ENCODE assay signal across 16 cellular contexts in genomic region chr15:84926491-84927220, GRCh38. TPM values are rescaled to one million over a fixed set of nuclear protein-coding genes. Genes with fewer than 3 reads are reported as not detected.
A peak's percentile ranks its signal among the peaks of the same experiment; 100 is the strongest.
DNase-seq lines count a peak whose midpoint lies in the region; ATAC-seq and TF ChIP-seq lines count a peak whose summit lies in the region.
"Had no signal": no experiment of that assay in that cellular context is flagged by ENCODE, and none has a peak within 500 bp of the region (broad histone marks: within the 10 kb centered on the region; RNA-seq: fewer than 3 reads in every experiment).

No MANE protein-coding gene starts in this region.

- H2BK5ac ChIP-seq in trophoblast cell (ENCODE audit: low read depth, low read length, poor library complexity), result no peak overlapping the region

- DNase-seq in trophoblast cell (peak; percentile 32 to 62), thoracic aorta (ENCODE audit: low spot score) (no peak), endothelial cell (ENCODE audit: low spot score) (no peak), NCI-H1417 treated with DMSO at 0.1 percent for 48 hours (lab: John Stamatoyannopoulos, UW) (no peak), D341Med (ENCODE audit: low spot score) (no peak), NCI-H510A (lab: John Stamatoyannopoulos, UW) (no peak)
- DNase-seq: ACHN; CD4-positive, CD25-positive, alpha-beta regulatory T cell; DND-41; GF-D8; GOT3; NCI-H2107; Right ventricle myocardium superior had no signal

- WGBS in trophoblast cell (ENCODE audit: extremely low coverage, insufficient coverage, insufficient read length), result no CpG with 5 or more reads among the region's 3 CpGs

- H4K8ac ChIP-seq in trophoblast cell (ENCODE audit: low read depth, low read length), result no peak overlapping the region

- H3K4me3 Mint-ChIP-seq in brain (no peak overlapping the region), endothelial cell (ENCODE audit: unreplicated experiment) (no peak overlapping the region)
- H3K4me3 Mint-ChIP-seq: CD4-positive, CD25-positive, alpha-beta regulatory T cell had no signal

- H2AK5ac ChIP-seq in trophoblast cell (ENCODE audit: low read length), result no peak overlapping the region

- H3K4ac ChIP-seq in trophoblast cell (ENCODE audit: low read depth, low read length), result no peak overlapping the region

- H3K23ac ChIP-seq in trophoblast cell (ENCODE audit: low read length), result no peak overlapping the region

- no peak overlapping the region for H2BK120ac ChIP-seq in trophoblast cell (ENCODE audit: insufficient read depth, low read length, poor library complexity)

- H3K27ac ChIP-seq in OCI-LY3 (ENCODE audit: low read length), result no peak overlapping the region
- H3K27ac ChIP-seq in trophoblast cell (ENCODE audit: low read depth, low read length), result no peak overlapping the region
- peak overlapping the region; percentile 83 to 84 for H3K27ac ChIP-seq in thoracic aorta

- H3K27ac Mint-ChIP-seq in brain (peak overlapping the region in 4 of 5 experiments; percentile 28 to 97 (median 68)), endothelial cell (ENCODE audit: unreplicated experiment) (no peak overlapping the region)

- H3K36me3 ChIP-seq in OCI-LY3 (replicated peaks; ENCODE audit: low read depth, low read length) (no peaks in the 10 kb centered on the region), trophoblast cell (ENCODE audit: control insufficient read depth in 1 of 2, insufficient read depth in 2 of 2, low read length in 2 of 2) (no peaks in the 10 kb centered on the region), thoracic aorta (no peaks in the 10 kb centered on the region)

- H3K4me3 ChIP-seq in OCI-LY3 (ENCODE audit: low read length) (no peak overlapping the region), trophoblast cell (ENCODE audit: low read depth, low read length) (no peak overlapping the region), thoracic aorta (no peak overlapping the region)
- H3K4me3 ChIP-seq: K562 had no signal

- peaks cover 6% of the 10 kb centered on the region for H3K79me1 ChIP-seq in trophoblast cell (ENCODE audit: low read length)

- H3K4me1 ChIP-seq in OCI-LY3 (ENCODE audit: low read length) (peaks cover 14% of the 10 kb centered on the region), trophoblast cell (ENCODE audit: control insufficient read depth in 1 of 2, insufficient read depth in 2 of 2, low read length in 2 of 2) (peaks cover 15 to 19% of the 10 kb centered on the region in 2 experiments), thoracic aorta (ENCODE audit: control insufficient read depth in 1 of 2, low read depth in 2 of 2) (peaks cover 20 to 24% of the 10 kb centered on the region in 2 donors)

- 0 out of 2 replicates have a peak overlapping the region, but pooled peaks have one; percentile 1 for H2AFZ ChIP-seq in OCI-LY3 (ENCODE audit: low read depth, low read length)
- no peak overlapping the region for H2AFZ ChIP-seq in trophoblast cell (ENCODE audit: insufficient read depth, low read length, poor library complexity)

- no peak overlapping the region for H4K12ac ChIP-seq in trophoblast cell (ENCODE audit: low read depth, low read length)

- no peaks in the 10 kb centered on the region for H3K79me2 ChIP-seq in OCI-LY3 (ENCODE audit: low read length)
- H3K79me2 ChIP-seq in trophoblast cell (ENCODE audit: control insufficient read depth, insufficient read depth, low read length, poor library complexity), result no peaks in the 10 kb centered on the region

- H2BK12ac ChIP-seq in trophoblast cell (ENCODE audit: low read length), result no peak overlapping the region

- ATAC-seq in thoracic aorta (ENCODE audit: insufficient number of reproducible peaks, low FRiP score, low read depth), result no peak
- ATAC-seq: K562 had no signal

- H3K36me3 Mint-ChIP-seq in brain (no peaks in the 10 kb centered on the region), endothelial cell (ENCODE audit: low read depth, unreplicated experiment) (no peaks in the 10 kb centered on the region)
- H3K36me3 Mint-ChIP-seq: CD4-positive, CD25-positive, alpha-beta regulatory T cell had no signal

- no peak overlapping the region for H3K9ac ChIP-seq in OCI-LY3 (ENCODE audit: low read length)
- no peak overlapping the region for H3K9ac ChIP-seq in trophoblast cell (ENCODE audit: low read length)

- H3K14ac ChIP-seq in trophoblast cell (ENCODE audit: low read length), result no peak overlapping the region

- H3K4me1 Mint-ChIP-seq in brain (peaks cover 22% of the 10 kb centered on the region), endothelial cell (ENCODE audit: unreplicated experiment) (peaks cover 11% of the 10 kb centered on the region)

- H4K20me1 ChIP-seq in OCI-LY3 (ENCODE audit: insufficient read depth, low read length), result no peaks in the 10 kb centered on the region

- H4K91ac ChIP-seq in trophoblast cell (ENCODE audit: low read depth, low read length), result peak overlapping the region; percentile 20

- H3K9me3 ChIP-seq in OCI-LY3 (ENCODE audit: insufficient read depth, low read length), result no peaks in the 10 kb centered on the region
- H3K9me3 ChIP-seq in trophoblast cell (ENCODE audit: insufficient read depth, low read depth, low read length), result no peaks in the 10 kb centered on the region
- H3K9me3 ChIP-seq in thoracic aorta, result no peaks in the 10 kb centered on the region

- TF ChIP-seq CTCF in OCI-LY3 (IDR thresholded peaks at IDR 0.05; ENCODE audit: low read depth, low read length) (no peak), brain (conservative IDR thresholded peaks at IDR 0.05) (no peak), thoracic aorta (IDR thresholded peaks at IDR 0.05) (no peak), endothelial cell (IDR thresholded peaks at IDR 0.05; ENCODE audit: unreplicated experiment) (no peak)

- peaks cover 6% of the 10 kb centered on the region for H3K27me3 Mint-ChIP-seq in brain
- H3K27me3 Mint-ChIP-seq in endothelial cell (ENCODE audit: unreplicated experiment), result peaks cover 5% of the 10 kb centered on the region
- H3K27me3 Mint-ChIP-seq: CD4-positive, CD25-positive, alpha-beta regulatory T cell had no signal

- H3K18ac ChIP-seq in trophoblast cell (ENCODE audit: low read length), result no peak overlapping the region

- H3K4me2 ChIP-seq in OCI-LY3 (ENCODE audit: low read length) (no peak overlapping the region), trophoblast cell (ENCODE audit: low read length) (no peak overlapping the region)

- H3K27me3 ChIP-seq in OCI-LY3 (ENCODE audit: low read depth, low read length), result no peaks in the 10 kb centered on the region
- H3K27me3 ChIP-seq in trophoblast cell (ENCODE audit: insufficient read depth, low read length), result no peaks in the 10 kb centered on the region
- H3K27me3 ChIP-seq in thoracic aorta (replicated peaks; ENCODE audit: insufficient read depth), result no peaks in the 10 kb centered on the region

- H3K9me3 Mint-ChIP-seq in brain (no peaks in the 10 kb centered on the region), endothelial cell (ENCODE audit: unreplicated experiment) (no peaks in the 10 kb centered on the region)
- H3K9me3 Mint-ChIP-seq: CD4-positive, CD25-positive, alpha-beta regulatory T cell had no signal

RNA-seq across cellular contexts. Expression of gene SLC28A1, which starts 42.2 kb away (rescaled TPM):
- not detected for polyA plus RNA-seq in brain (ENCODE audit: insufficient read depth, low read depth, low replicate concordance)
- polyA plus RNA-seq in trophoblast cell (2013), result 0.35 and 0.42 TPM in 2 replicates
- 1 to 10 TPM in 1 of 2 donors, under 1 TPM in 1; 0.41 to 1.6 TPM for total RNA-seq in thoracic aorta
- total RNA-seq in endothelial cell (ENCODE audit: unreplicated experiment), result not detected
- total RNA-seq: CD4-positive, CD25-positive, alpha-beta regulatory T cell; K562 had no signal
- polyA plus RNA-seq: CD4-positive, CD25-positive, alpha-beta regulatory T cell had no signal

RNA-seq across cellular contexts. Expression of gene PDE8A, which starts 55.0 kb away (rescaled TPM):
- 7.1 TPM for polyA plus RNA-seq in brain (ENCODE audit: insufficient read depth, low read depth, low replicate concordance)
- polyA plus RNA-seq in trophoblast cell (2013), result 16.1 and 17.6 TPM in 2 replicates
- total RNA-seq in thoracic aorta, result 10 to 100 TPM; 35.1 to 43.7 TPM
- total RNA-seq in endothelial cell (ENCODE audit: unreplicated experiment), result 43.4 TPM

Comparison
In these comparisons a context has a peak if more than half of its experiments do, and no peak if none do; other contexts are left out.
1. H3K27ac ChIP-seq: peak in thoracic aorta (2 of 2); none in OCI-LY3 (single experiment) and trophoblast cell (single experiment).
2. DNase-seq: peak in trophoblast cell (2 of 2); none in thoracic aorta (single experiment), endothelial cell (single experiment), NCI-H1417 treated with DMSO at 0.1 percent for 48 hours (single experiment), D341Med (single experiment) and NCI-H510A (single experiment).